Comparison of ENCODE assay signal across 34 cellular contexts in the genomic region with DNA sequence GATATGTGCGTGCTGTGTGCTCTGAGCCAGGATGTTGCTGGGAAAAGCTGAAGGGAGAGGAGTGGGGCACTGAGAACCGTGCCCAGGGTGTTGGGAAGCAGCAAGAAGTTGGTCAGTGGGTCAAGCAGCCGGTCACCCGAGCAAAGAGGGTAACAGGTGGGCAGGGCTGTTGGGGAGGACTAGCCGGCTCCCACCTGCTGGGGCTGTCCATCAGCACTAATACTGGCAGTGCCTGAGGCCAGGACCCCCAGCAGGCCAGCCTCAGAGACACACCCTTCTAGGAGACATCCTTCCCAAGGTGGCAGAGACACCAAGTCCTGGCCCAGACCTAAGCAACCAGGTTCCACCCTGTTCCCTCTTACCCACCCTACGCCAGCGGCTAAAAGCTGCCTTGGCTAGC. TPM values are rescaled to one million over a fixed set of nuclear protein-coding genes. Genes with fewer than 3 reads are reported as not detected.
"Had no signal": no experiment of that assay in that cellular context is flagged by ENCODE, and none has a peak within 500 bp of the region (broad histone marks: within the 10 kb centered on the region; RNA-seq: fewer than 3 reads in every experiment).

No MANE protein-coding gene starts in this region.

- H3K4me3 ChIP-seq: ascending aorta, cardiac muscle cell, SJSA1 had no signal

- H3K36me3 Mint-ChIP-seq: activated CD8-positive, alpha-beta memory T cell treated with anti-CD3 and anti-CD28 coated beads, Interleukin-2, amount 10 ng/mL, durations not matched to agents 7 days and 5 days; activated naive CD8-positive, alpha-beta T cell treated with anti-CD3 and anti-CD28 coated beads for 36 hours had no signal

- H3K27ac ChIP-seq: ascending aorta, cardiac muscle cell, KMS-11, SJSA1 had no signal

- H3K4me1 ChIP-seq: ascending aorta, SJSA1 had no signal

- H3K4me2 ChIP-seq: KMS-11, SK-N-SH had no signal

- H3K9me2 ChIP-seq: SK-N-SH had no signal

- H3K9me3 Mint-ChIP-seq: activated CD4-positive, alpha-beta memory T cell treated with anti-CD3 and anti-CD28 coated beads, Interleukin-2, amount 10 ng/mL, durations not matched to agents 7 days and 5 days; activated naive CD8-positive, alpha-beta T cell treated with anti-CD3 and anti-CD28 coated beads for 36 hours; activated T-cell treated with anti-CD3 and anti-CD28 coated beads, Interleukin-2, amount 50 U/mL, for 72 hours; activated T-helper 17 cell treated with anti-CD3 and anti-CD28 coated beads, Interleukin-2, amount 50 U/mL, for 72 hours; T-helper 1 cell treated with Interleukin-12 subunit alpha and Interleukin-12 subunit beta and Interleukin-4 antibody, amounts not matched to agents 30 μg/mL and 1 μg/mL, for 36 hours; T-helper 2 cell treated with Interferon-gamma antibody and Interleukin-4, amounts not matched to agents 5 μg/mL and 100 μg/mL, for 36 hours had no signal

- DNase-seq: activated CD4-positive, alpha-beta memory T cell treated with anti-CD3 and anti-CD28 coated beads, Interleukin-2, amount 10 ng/mL, durations not matched to agents 7 days and 5 days; activated CD4-positive, alpha-beta T cell treated with anti-CD3 and anti-CD28 coated beads for 1 hour; activated CD4-positive, alpha-beta T cell treated with anti-CD3 and anti-CD28 coated beads for 48 hours; activated CD4-positive, CD25-positive, alpha-beta regulatory T cell; activated CD8-positive, alpha-beta memory T cell treated with anti-CD3 and anti-CD28 coated beads for 24 hours; activated CD8-positive, alpha-beta memory T cell treated with anti-CD3 and anti-CD28 coated beads, Interleukin-2, amount 10 ng/mL, durations not matched to agents 7 days and 5 days; activated CD8-positive, alpha-beta memory T cell treated with anti-CD3 and anti-CD28 coated beads, Interleukin-2, amount 50 U/mL, for 48 hours; activated effector memory CD4-positive, alpha-beta T cell treated with anti-CD3 and anti-CD28 coated beads, Interleukin-2, amount 50 U/mL, for 16 hours; activated naive CD4-positive, alpha-beta T cell; activated naive CD4-positive, alpha-beta T cell treated with anti-CD3 and anti-CD28 coated beads, Interleukin-2, amount 50 U/mL, for 16 hours; activated naive CD8-positive, alpha-beta T cell treated with anti-CD3 and anti-CD28 coated beads for 36 hours; activated T-cell treated with anti-CD3 and anti-CD28 coated beads, Interleukin-2, amount 50 U/mL, for 72 hours; amygdala; NCI-H1048; NCI-H1105 treated with DMSO at 0.1 percent for 48 hours; NCI-H1436; NCI-H1694; NCI-H1930; NCI-H2081 treated with DMSO at 0.1 percent for 48 hours; NCI-H226; NCI-H446 treated with DMSO at 0.1 percent for 48 hours; NCI-H524; SHP77; SK-N-SH had no signal

- H3K27ac Mint-ChIP-seq: activated CD4-positive, alpha-beta memory T cell treated with anti-CD3 and anti-CD28 coated beads, Interleukin-2, amount 10 ng/mL, durations not matched to agents 7 days and 5 days; activated CD8-positive, alpha-beta memory T cell treated with anti-CD3 and anti-CD28 coated beads, Interleukin-2, amount 10 ng/mL, durations not matched to agents 7 days and 5 days; activated naive CD8-positive, alpha-beta T cell treated with anti-CD3 and anti-CD28 coated beads for 36 hours; activated T-cell treated with anti-CD3 and anti-CD28 coated beads, Interleukin-2, amount 50 U/mL, for 72 hours; activated T-helper 17 cell treated with anti-CD3 and anti-CD28 coated beads, Interleukin-2, amount 50 U/mL, for 72 hours; T-helper 1 cell treated with Interleukin-12 subunit alpha and Interleukin-12 subunit beta and Interleukin-4 antibody, amounts not matched to agents 30 μg/mL and 1 μg/mL, for 36 hours; T-helper 2 cell treated with Interferon-gamma antibody and Interleukin-4, amounts not matched to agents 5 μg/mL and 100 μg/mL, for 36 hours had no signal

- ATAC-seq: activated CD8-positive, alpha-beta memory T cell treated with anti-CD3 and anti-CD28 coated beads, Interleukin-2, amount 10 ng/mL, durations not matched to agents 7 days and 5 days; activated T-cell treated with anti-CD3 and anti-CD28 coated beads, Interleukin-2, amount 50 U/mL, for 72 hours; activated T-helper 17 cell treated with anti-CD3 and anti-CD28 coated beads, Interleukin-2, amount 50 U/mL, for 72 hours; Panc1 had no signal

- H3K4me3 Mint-ChIP-seq: activated CD4-positive, alpha-beta memory T cell treated with anti-CD3 and anti-CD28 coated beads, Interleukin-2, amount 10 ng/mL, durations not matched to agents 7 days and 5 days; activated CD8-positive, alpha-beta memory T cell treated with anti-CD3 and anti-CD28 coated beads, Interleukin-2, amount 10 ng/mL, durations not matched to agents 7 days and 5 days; activated naive CD8-positive, alpha-beta T cell treated with anti-CD3 and anti-CD28 coated beads for 36 hours; activated T-cell treated with anti-CD3 and anti-CD28 coated beads, Interleukin-2, amount 50 U/mL, for 72 hours; activated T-helper 17 cell treated with anti-CD3 and anti-CD28 coated beads, Interleukin-2, amount 50 U/mL, for 72 hours; T-helper 1 cell treated with Interleukin-12 subunit alpha and Interleukin-12 subunit beta and Interleukin-4 antibody, amounts not matched to agents 30 μg/mL and 1 μg/mL, for 36 hours; T-helper 2 cell treated with Interferon-gamma antibody and Interleukin-4, amounts not matched to agents 5 μg/mL and 100 μg/mL, for 36 hours had no signal

- H3K9me3 ChIP-seq: ascending aorta, SJSA1, SK-N-SH had no signal

- H3K4me1 Mint-ChIP-seq: activated CD4-positive, alpha-beta memory T cell treated with anti-CD3 and anti-CD28 coated beads, Interleukin-2, amount 10 ng/mL, durations not matched to agents 7 days and 5 days; activated CD8-positive, alpha-beta memory T cell treated with anti-CD3 and anti-CD28 coated beads, Interleukin-2, amount 10 ng/mL, durations not matched to agents 7 days and 5 days; activated naive CD8-positive, alpha-beta T cell treated with anti-CD3 and anti-CD28 coated beads for 36 hours; activated T-helper 17 cell treated with anti-CD3 and anti-CD28 coated beads, Interleukin-2, amount 50 U/mL, for 72 hours had no signal

- H3K36me3 ChIP-seq: ascending aorta, cardiac muscle cell, SJSA1 had no signal

RNA-seq across cellular contexts. Expression of gene MYOD1, which starts 24.7 kb away (rescaled TPM):
- total RNA-seq: activated CD4-positive, alpha-beta memory T cell treated with anti-CD3 and anti-CD28 coated beads, Interleukin-2, amount 10 ng/mL, durations not matched to agents 7 days and 5 days; activated CD8-positive, alpha-beta memory T cell treated with anti-CD3 and anti-CD28 coated beads, Interleukin-2, amount 10 ng/mL, durations not matched to agents 7 days and 5 days; activated naive CD8-positive, alpha-beta T cell treated with anti-CD3 and anti-CD28 coated beads for 36 hours; activated T-cell treated with anti-CD3 and anti-CD28 coated beads, Interleukin-2, amount 50 U/mL, for 72 hours; activated T-helper 17 cell treated with anti-CD3 and anti-CD28 coated beads, Interleukin-2, amount 50 U/mL, for 72 hours; ascending aorta; cardiac muscle cell; SJSA1 had no signal
- polyA plus RNA-seq: cardiac muscle cell, SK-N-SH had no signal

RNA-seq across cellular contexts. Expression of gene KCNC1, which starts 39.9 kb away (rescaled TPM):
- total RNA-seq: activated CD4-positive, alpha-beta memory T cell treated with anti-CD3 and anti-CD28 coated beads, Interleukin-2, amount 10 ng/mL, durations not matched to agents 7 days and 5 days; activated CD8-positive, alpha-beta memory T cell treated with anti-CD3 and anti-CD28 coated beads, Interleukin-2, amount 10 ng/mL, durations not matched to agents 7 days and 5 days; activated naive CD8-positive, alpha-beta T cell treated with anti-CD3 and anti-CD28 coated beads for 36 hours; activated T-cell treated with anti-CD3 and anti-CD28 coated beads, Interleukin-2, amount 50 U/mL, for 72 hours; activated T-helper 17 cell treated with anti-CD3 and anti-CD28 coated beads, Interleukin-2, amount 50 U/mL, for 72 hours; ascending aorta; cardiac muscle cell; M059J; RPMI7951; SJSA1 had no signal
